Comparison of ENCODE assay signal across 8 cellular contexts in the genomic region with DNA sequence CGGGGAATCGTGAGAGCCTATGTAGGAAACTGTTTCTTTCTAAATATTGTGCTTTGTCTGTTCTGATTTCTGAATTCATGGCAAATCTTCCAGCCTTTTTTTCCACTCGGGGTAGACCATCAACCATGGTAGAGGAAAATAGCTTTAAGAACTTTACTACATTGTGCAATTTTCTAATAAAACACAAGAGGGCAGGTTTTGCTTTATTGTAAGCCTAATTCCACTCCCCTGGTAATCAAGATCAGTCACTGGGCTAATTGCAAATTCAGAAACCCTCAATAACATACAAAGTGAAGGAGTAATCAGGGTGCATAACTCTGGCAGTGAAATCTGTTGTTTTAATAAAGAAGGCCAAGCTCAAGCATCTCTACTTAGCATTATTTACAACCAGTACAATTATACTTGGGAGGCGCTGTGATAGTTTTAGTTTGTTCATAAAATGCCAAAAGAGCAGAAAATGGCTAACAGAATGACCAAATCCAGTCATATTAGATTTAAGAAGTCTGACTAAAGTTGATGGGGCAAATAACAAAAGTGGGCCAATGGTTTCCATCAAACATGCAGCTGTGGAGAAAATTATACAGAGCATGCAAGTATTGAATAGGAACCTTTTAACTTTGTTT. TPM values are rescaled to one million over a fixed set of nuclear protein-coding genes. Genes with fewer than 3 reads are reported as not detected.
DNase-seq lines count a peak whose midpoint lies in the region; ATAC-seq and TF ChIP-seq lines count a peak whose summit lies in the region.

No MANE protein-coding gene starts in this region.

- H3K27ac ChIP-seq in right atrium auricular region (no peak overlapping the region), spleen (no peak overlapping the region)

- no peaks in the 10 kb centered on the region for H3K9me3 Mint-ChIP-seq in natural killer cell
- no peaks in the 10 kb centered on the region for H3K9me3 Mint-ChIP-seq in natural killer cell treated with Interleukin-12 subunit alpha and Interleukin-12 subunit beta and Interleukin-15 and Interleukin-18, amount 100 ng/mL, for 72 hours
- no peaks in the 10 kb centered on the region for H3K9me3 Mint-ChIP-seq in activated T-helper 17 cell treated with anti-CD3 and anti-CD28 coated beads, Interleukin-2, amount 50 U/mL, for 72 hours

- WGBS in spleen, 5 donors = 45 to 55% (median 49%) methylated on average over 4 of the region's 4 CpGs

- ATAC-seq in natural killer cell (peak in 2 of 3 donors; percentile 52 to 57), HG02981 (IDR thresholded peaks at IDR 0.05; ENCODE audit: unreplicated experiment) (peak; percentile 44)
- no peak for ATAC-seq in natural killer cell treated with Interleukin-12 subunit alpha and Interleukin-12 subunit beta and Interleukin-15 and Interleukin-18, amount 100 ng/mL, for 72 hours
- ATAC-seq in activated T-helper 17 cell treated with anti-CD3 and anti-CD28 coated beads, Interleukin-2, amount 50 U/mL, for 72 hours (replicated peaks) = peak; percentile 63

- no peaks in the 10 kb centered on the region for H3K9me3 ChIP-seq in right atrium auricular region
- no peaks in the 10 kb centered on the region for H3K9me3 ChIP-seq in spleen

- H3K36me3 Mint-ChIP-seq in natural killer cell = no peaks in the 10 kb centered on the region
- H3K36me3 Mint-ChIP-seq in natural killer cell treated with Interleukin-12 subunit alpha and Interleukin-12 subunit beta and Interleukin-15 and Interleukin-18, amount 100 ng/mL, for 72 hours = no peaks in the 10 kb centered on the region
- no peaks in the 10 kb centered on the region for H3K36me3 Mint-ChIP-seq in activated T-helper 17 cell treated with anti-CD3 and anti-CD28 coated beads, Interleukin-2, amount 50 U/mL, for 72 hours (ENCODE audit: low read depth)

- peaks cover 0 to 10% of the 10 kb centered on the region in 2 donors for H3K27me3 Mint-ChIP-seq in natural killer cell (ENCODE audit: low read depth in 2 of 2)
- H3K27me3 Mint-ChIP-seq in natural killer cell treated with Interleukin-12 subunit alpha and Interleukin-12 subunit beta and Interleukin-15 and Interleukin-18, amount 100 ng/mL, for 72 hours = peaks cover 0 to 16% of the 10 kb centered on the region in 2 donors
- peaks cover 3% of the 10 kb centered on the region for H3K27me3 Mint-ChIP-seq in activated T-helper 17 cell treated with anti-CD3 and anti-CD28 coated beads, Interleukin-2, amount 50 U/mL, for 72 hours

- peak; percentile 56 for TF ChIP-seq CTCF in natural killer cell (IDR thresholded peaks at IDR 0.05)
- TF ChIP-seq CTCF in right atrium auricular region (IDR thresholded peaks at IDR 0.05) = peak; percentile 35 to 72
- peak in 10 of 11 experiments; percentile 31 to 66 (median 50) for TF ChIP-seq CTCF in spleen (IDR thresholded peaks at IDR 0.05 in 8 of 11, conservative IDR thresholded peaks at IDR 0.05 in 3 of 11)

- no peak overlapping the region for H3K4me3 Mint-ChIP-seq in natural killer cell
- H3K4me3 Mint-ChIP-seq in natural killer cell treated with Interleukin-12 subunit alpha and Interleukin-12 subunit beta and Interleukin-15 and Interleukin-18, amount 100 ng/mL, for 72 hours = no peak overlapping the region
- H3K4me3 Mint-ChIP-seq in activated T-helper 17 cell treated with anti-CD3 and anti-CD28 coated beads, Interleukin-2, amount 50 U/mL, for 72 hours = no peak overlapping the region

- intact Hi-C loops in natural killer cell (cut with micrococcal nuclease) (loop anchor here (1.0 kb wide), 1 partner anchor 182 kb away; no protein-coding TSS in a partner anchor), spleen (cut with DNase I; ENCODE audit: low total_unique reads) (no loop called here)

- H3K4me1 ChIP-seq in right atrium auricular region = peaks cover 0 to 10% of the 10 kb centered on the region in 2 donors
- no peaks in the 10 kb centered on the region for H3K4me1 ChIP-seq in spleen

- no peak for DNase-seq in natural killer cell
- DNase-seq in natural killer cell treated with Interleukin-12 subunit alpha and Interleukin-12 subunit beta and Interleukin-15 and Interleukin-18, amount 100 ng/mL, for 72 hours (ENCODE audit: low spot score) = no peak
- DNase-seq in NCI-H2171 (lab: John Stamatoyannopoulos, UW) = peak; percentile 60
- no peak for DNase-seq in right atrium auricular region (ENCODE audit: low spot score)
- no peak for DNase-seq in spleen
- no peak for DNase-seq in cerebellar nuclear complex (lab: John Stamatoyannopoulos, UW)

- H3K36me3 ChIP-seq in right atrium auricular region (no peaks in the 10 kb centered on the region), spleen (no peaks in the 10 kb centered on the region)

- no peak overlapping the region for H3K4me3 ChIP-seq in right atrium auricular region
- H3K4me3 ChIP-seq in spleen = no peak overlapping the region

- no peak for TF ChIP-seq POLR2A in spleen (IDR thresholded peaks at IDR 0.05)

- no peak overlapping the region for H3K27ac Mint-ChIP-seq in natural killer cell
- no peak overlapping the region for H3K27ac Mint-ChIP-seq in natural killer cell treated with Interleukin-12 subunit alpha and Interleukin-12 subunit beta and Interleukin-15 and Interleukin-18, amount 100 ng/mL, for 72 hours
- H3K27ac Mint-ChIP-seq in activated T-helper 17 cell treated with anti-CD3 and anti-CD28 coated beads, Interleukin-2, amount 50 U/mL, for 72 hours = no peak overlapping the region

- H3K27me3 ChIP-seq in right atrium auricular region (no peaks in the 10 kb centered on the region), spleen (replicated peaks in 1 of 7) (no peaks in the 10 kb centered on the region)

- H3K4me1 Mint-ChIP-seq in natural killer cell = no peaks in the 10 kb centered on the region
- peaks cover 3 to 5% of the 10 kb centered on the region in 2 donors for H3K4me1 Mint-ChIP-seq in natural killer cell treated with Interleukin-12 subunit alpha and Interleukin-12 subunit beta and Interleukin-15 and Interleukin-18, amount 100 ng/mL, for 72 hours (ENCODE audit: low read depth in 2 of 2)
- H3K4me1 Mint-ChIP-seq in activated T-helper 17 cell treated with anti-CD3 and anti-CD28 coated beads, Interleukin-2, amount 50 U/mL, for 72 hours = no peaks in the 10 kb centered on the region

RNA-seq across cellular contexts. Expression of a gene that starts 43.8 kb away (rescaled TPM):
- total RNA-seq in natural killer cell (under 1 TPM; 0.16 to 0.75 (median 0.28) TPM), right atrium auricular region (under 1 TPM; 0.11 to 0.39 TPM), spleen (under 1 TPM in 5 of 7 donors, not detected in 2; 0.17 to 0.77 (median 0.32) TPM)
- total RNA-seq in natural killer cell treated with Interleukin-12 subunit alpha and Interleukin-12 subunit beta and Interleukin-15 and Interleukin-18, amount 100 ng/mL, for 72 hours = not detected
- under 1 TPM in 1 of 2 donors, not detected in 1; 0.29 TPM for total RNA-seq in activated T-helper 17 cell treated with anti-CD3 and anti-CD28 coated beads, Interleukin-2, amount 50 U/mL, for 72 hours
- polyA plus RNA-seq in spleen = under 1 TPM; 0.02 to 0.09 (median 0.06) TPM

Comparison
In these comparisons a context has a peak if more than half of its experiments do, and no peak if none do; other contexts are left out.
1. ATAC-seq: peak in natural killer cell (2 of 3), HG02981 (single experiment) and activated T-helper 17 cell treated with anti-CD3 and anti-CD28 coated beads, Interleukin-2, amount 50 U/mL, for 72 hours (single experiment); none in natural killer cell treated with Interleukin-12 subunit alpha and Interleukin-12 subunit beta and Interleukin-15 and Interleukin-18, amount 100 ng/mL, for 72 hours (0 of 2).
2. Peak in every context shown above with its lines, with median percentiles within 50 percentile points of each other: CTCF ChIP-seq.